Comparison of ENCODE assay signal across 8 cellular contexts in genomic region chr19:17873661-17874422, GRCh38. TPM values are rescaled to one million over a fixed set of nuclear protein-coding genes. Genes with fewer than 3 reads are reported as not detected.
DNase-seq lines count a peak whose midpoint lies in the region; ATAC-seq, FAIRE-seq and TF ChIP-seq lines count a peak whose summit lies in the region.

No MANE protein-coding gene starts in this region.

- H2AFZ ChIP-seq in hepatocyte = no peak overlapping the region

- no peak overlapping the region for H3K4me3 ChIP-seq in hepatocyte

- H3K4me1 ChIP-seq in hepatocyte (ENCODE audit: insufficient read depth) = no peaks in the 10 kb centered on the region

- TF ChIP-seq CTCF in hepatocyte (IDR thresholded peaks at IDR 0.05; ENCODE audit: poor library complexity) = no peak

- no peak for FAIRE-seq in GM18507 (lab: Jason Lieb, UNC)

- peaks cover 51% of the 10 kb centered on the region for H3K27me3 ChIP-seq in hepatocyte

- no peak overlapping the region for H3K27ac ChIP-seq in hepatocyte

- H3K79me2 ChIP-seq in hepatocyte = no peaks in the 10 kb centered on the region

- H3K36me3 ChIP-seq in hepatocyte (replicated peaks; ENCODE audit: insufficient read depth, low read depth) = no peaks in the 10 kb centered on the region

- no peak for ATAC-seq in HG03565 (IDR thresholded peaks at IDR 0.05; ENCODE audit: unreplicated experiment)

- no peaks in the 10 kb centered on the region for H4K20me1 ChIP-seq in hepatocyte (ENCODE audit: insufficient read depth, poor library complexity, severe bottlenecking)

- H3K4me2 ChIP-seq in hepatocyte = peak overlapping the region; percentile 72

- 8% methylated on average over 30 of the region's 56 CpGs for WGBS in hepatocyte (ENCODE audit: low lambda C conversion rate, missing lambda C conversion rate)

- DNase-seq in GM18507 (ENCODE audit: extremely low spot score, insufficient read length, low read depth) = peak; percentile 50
- DNase-seq in NCI-H748 treated with DMSO at 0.1 percent for 48 hours (lab: John Stamatoyannopoulos, UW) = peak; percentile 6
- DNase-seq in activated T-cell treated with anti-CD3 and anti-CD28 coated beads for 24 hours (ENCODE audit: low read depth) = peak; percentile 55
- peak; percentile 69 for DNase-seq in hepatocyte (ENCODE audit: low spot score)
- DNase-seq in stimulated activated CD8-positive, alpha-beta memory T cell treated with anti-CD3 and anti-CD28 coated beads, Interleukin-12 subunit alpha, Interleukin-12 subunit beta, amount 100 ng/mL, for 1 hour (ENCODE audit: low read depth) = peak; percentile 35
- DNase-seq in amniotic stem cell (lab: John Stamatoyannopoulos, UW) = no peak
- DNase-seq in KG1 (lab: John Stamatoyannopoulos, UW) = no peak

- no peaks in the 10 kb centered on the region for H3K9me2 ChIP-seq in hepatocyte (replicated peaks; ENCODE audit: insufficient read depth)

- H3K9me3 ChIP-seq in hepatocyte (ENCODE audit: low read depth) = no peaks in the 10 kb centered on the region

RNA-seq across cellular contexts. Expression of gene SLC5A5, which starts 2.1 kb away (rescaled TPM):
- total RNA-seq in hepatocyte = 0.03 TPM in 1 of 2 replicates, not detected in the other
- not detected in 2 replicates for polyA plus RNA-seq in hepatocyte

RNA-seq across cellular contexts. Expression of gene RPL18A, which starts 14.1 kb away (rescaled TPM):
- total RNA-seq in hepatocyte = 646 and 823 TPM in 2 replicates
- polyA plus RNA-seq in hepatocyte = 1,069 and 1,114 TPM in 2 replicates

RNA-seq across cellular contexts. Expression of gene JAK3, which starts 26.1 kb away (rescaled TPM):
- total RNA-seq in hepatocyte = 2.2 and 3.2 TPM in 2 replicates
- 3.0 and 3.6 TPM in 2 replicates for polyA plus RNA-seq in hepatocyte

RNA-seq across cellular contexts. Expression of gene INSL3, which starts 52.5 kb away (rescaled TPM):
- not detected in 2 replicates for total RNA-seq in hepatocyte
- 0.21 and 0.35 TPM in 2 replicates for polyA plus RNA-seq in hepatocyte

RNA-seq across cellular contexts. Expression of gene CCDC124, which starts 59.0 kb away (rescaled TPM):
- total RNA-seq in hepatocyte = 19.4 and 25.4 TPM in 2 replicates
- 97.7 and 105 TPM in 2 replicates for polyA plus RNA-seq in hepatocyte

Comparison
In these comparisons a context has a peak if more than half of its experiments do, and no peak if none do; other contexts are left out.
1. DNase-seq: peak in GM18507 (single experiment), NCI-H748 treated with DMSO at 0.1 percent for 48 hours (single experiment), activated T-cell treated with anti-CD3 and anti-CD28 coated beads for 24 hours (single experiment), hepatocyte (single experiment) and stimulated activated CD8-positive, alpha-beta memory T cell treated with anti-CD3 and anti-CD28 coated beads, Interleukin-12 subunit alpha, Interleukin-12 subunit beta, amount 100 ng/mL, for 1 hour (single experiment); none in amniotic stem cell (single experiment) and KG1 (single experiment).